Comparison of ENCODE assay signal across 9 cellular contexts in genomic region chr13:110907951-110908898, GRCh38. TPM values are rescaled to one million over a fixed set of nuclear protein-coding genes. Genes with fewer than 3 reads are reported as not detected.
DNase-seq lines count a peak whose midpoint lies in the region; ATAC-seq and TF ChIP-seq lines count a peak whose summit lies in the region.
"Had no signal": no experiment of that assay in that cellular context is flagged by ENCODE, and none has a peak within 500 bp of the region (broad histone marks: within the 10 kb centered on the region; RNA-seq: fewer than 3 reads in every experiment).

No MANE protein-coding gene starts in this region.

- intact Hi-C loops in breast epithelium (cut with DNase I; ENCODE audit: low total_unique reads) = no loop called here

- ATAC-seq in GM18505 (IDR thresholded peaks at IDR 0.05; ENCODE audit: unreplicated experiment) (no peak), HG02840 (IDR thresholded peaks at IDR 0.05; ENCODE audit: low FRiP score, unreplicated experiment) (no peak)

- peak overlapping the region; percentile 83 to 86 for H3K27ac ChIP-seq in breast epithelium

- H3K9me3 ChIP-seq in breast epithelium = no peaks in the 10 kb centered on the region

- no peak for TF ChIP-seq POLR2A in breast epithelium (IDR thresholded peaks at IDR 0.05)
- TF ChIP-seq POLR2A in GM18505 (IDR thresholded peaks at IDR 0.05; ENCODE audit: borderline replicate concordance, extremely low read depth, insufficient read depth, insufficient read length) = no peak

- no peaks in the 10 kb centered on the region for H3K27me3 ChIP-seq in breast epithelium

- peaks cover 9 to 29% of the 10 kb centered on the region in 2 donors for H3K4me1 ChIP-seq in breast epithelium

- peak overlapping the region in 1 of 3 donors; percentile 4 for H3K4me3 ChIP-seq in breast epithelium

- no peak for TF ChIP-seq CTCF in breast epithelium (IDR thresholded peaks at IDR 0.05)

- no peaks in the 10 kb centered on the region for H3K36me3 ChIP-seq in breast epithelium

- DNase-seq in COR-L47 (lab: John Stamatoyannopoulos, UW) (peak; percentile 78), HuH-7 (ENCODE audit: low spot score) (peak; percentile 43), breast epithelium (ENCODE audit: low spot score in 2 of 2) (peak in 1 of 2 donors; percentile 91), lung microvascular endothelial cell (ENCODE audit: low read depth in 2 of 2) (peak; percentile 32 to 34), RPMI8226 (no peak), hypothalamus (lab: John Stamatoyannopoulos, UW) (no peak)
- DNase-seq: NCI-H1436 had no signal

RNA-seq across cellular contexts. Expression of gene ANKRD10, which starts 6.6 kb away (rescaled TPM):
- total RNA-seq in breast epithelium (100 to 1,000 TPM; 133 to 206 (median 193) TPM), lung microvascular endothelial cell (45.8 and 47.0 TPM in 2 replicates)

Comparison
In these comparisons a context has a peak if more than half of its experiments do, and no peak if none do; other contexts are left out.
1. DNase-seq: peak in COR-L47 (single experiment), HuH-7 (single experiment) and lung microvascular endothelial cell (2 of 2); none in RPMI8226 (single experiment) and hypothalamus (0 of 51).